Comparison of ENCODE assay signal across 15 cellular contexts in the genomic region with DNA sequence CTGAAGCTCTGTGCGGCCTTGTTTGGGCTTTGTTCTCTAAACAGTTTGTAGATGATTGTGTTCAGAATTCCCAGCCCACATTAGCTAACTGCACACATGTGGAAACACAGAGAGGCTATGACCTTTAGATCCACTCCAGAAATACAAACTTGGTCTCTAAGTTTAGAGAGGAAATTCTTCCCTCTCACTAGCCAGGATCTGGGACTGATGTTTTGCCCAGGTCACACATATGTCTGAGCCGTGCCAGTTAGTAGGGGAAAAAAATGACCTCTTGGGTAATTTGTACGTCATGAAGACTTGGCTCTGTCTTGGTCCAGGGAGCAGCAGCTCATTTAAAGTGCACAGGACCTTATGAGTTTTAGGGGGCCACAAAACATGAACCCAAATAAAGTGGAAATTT.
DNase-seq lines count a peak whose midpoint lies in the region; ATAC-seq and TF ChIP-seq lines count a peak whose summit lies in the region.
"Had no signal": no experiment of that assay in that cellular context is flagged by ENCODE, and none has a peak within 500 bp of the region (broad histone marks: within the 10 kb centered on the region; RNA-seq: fewer than 3 reads in every experiment).

No MANE protein-coding gene starts in this region.

- H3K27me3 Mint-ChIP-seq in stimulated activated naive B cell treated with anti-CD40 and anti-IgM and Interleukin-4, amounts not matched to agents 10 μg/mL and 1 μg/mL and 100 μg/mL, for 72 hours: no peaks in the 10 kb centered on the region
- H3K27me3 Mint-ChIP-seq in activated CD4-positive, alpha-beta memory T cell treated with anti-CD3 and anti-CD28 coated beads, Interleukin-2, amount 10 ng/mL, durations not matched to agents 7 days and 5 days: no peaks in the 10 kb centered on the region
- H3K27me3 Mint-ChIP-seq: CD4-positive, alpha-beta memory T cell had no signal

- H3K36me3 ChIP-seq in esophagus squamous epithelium (no peaks in the 10 kb centered on the region), skeletal muscle tissue (ENCODE audit: control insufficient read depth in 3 of 3, insufficient read depth in 3 of 3, low read length in 3 of 3) (no peaks in the 10 kb centered on the region)

- H3K4me1 Mint-ChIP-seq in stimulated activated naive B cell treated with anti-CD40 and anti-IgM and Interleukin-4, amounts not matched to agents 10 μg/mL and 1 μg/mL and 100 μg/mL, for 72 hours: no peaks in the 10 kb centered on the region
- H3K4me1 Mint-ChIP-seq in activated CD4-positive, alpha-beta memory T cell treated with anti-CD3 and anti-CD28 coated beads, Interleukin-2, amount 10 ng/mL, durations not matched to agents 7 days and 5 days: no peaks in the 10 kb centered on the region
- H3K4me1 Mint-ChIP-seq: CD4-positive, alpha-beta memory T cell had no signal

- H3K27ac Mint-ChIP-seq in stimulated activated naive B cell treated with anti-CD40 and anti-IgM and Interleukin-4, amounts not matched to agents 10 μg/mL and 1 μg/mL and 100 μg/mL, for 72 hours: no peak overlapping the region
- no peak overlapping the region for H3K27ac Mint-ChIP-seq in activated CD4-positive, alpha-beta memory T cell treated with anti-CD3 and anti-CD28 coated beads, Interleukin-2, amount 10 ng/mL, durations not matched to agents 7 days and 5 days
- H3K27ac Mint-ChIP-seq: CD4-positive, alpha-beta memory T cell had no signal

- H3K4me1 ChIP-seq in esophagus squamous epithelium (peaks cover 0 to 6% (median 0%) of the 10 kb centered on the region in 3 donors), skeletal muscle tissue (ENCODE audit: control insufficient read depth in 3 of 3, insufficient read depth in 3 of 3, low read length in 3 of 3) (peaks cover 6 to 8% (median 8%) of the 10 kb centered on the region in 3 donors)
- H3K4me1 ChIP-seq: A549 had no signal

- H3K4me3 ChIP-seq in AG10803 (ENCODE audit: low read length): no peak overlapping the region
- no peak overlapping the region for H3K4me3 ChIP-seq in esophagus squamous epithelium
- H3K4me3 ChIP-seq in skeletal muscle tissue (ENCODE audit: low read length in 3 of 3): no peak overlapping the region
- H3K4me3 ChIP-seq: A549, skin epidermis had no signal

- no peak for TF ChIP-seq CTCF in AG10803 (conservative IDR thresholded peaks at IDR 0.05; ENCODE audit: low read length)
- TF ChIP-seq CTCF in esophagus squamous epithelium (IDR thresholded peaks at IDR 0.05): no peak

- intact Hi-C loops in esophagus squamous epithelium (cut with DNase I) (no loop called here), posterior vena cava (cut with DNase I) (no loop called here)

- CTCF ChIA-PET in activated CD4-positive, alpha-beta memory T cell treated with anti-CD3 and anti-CD28 coated beads, Interleukin-2, amount 10 ng/mL, durations not matched to agents 7 days and 5 days (lab: Charles Lee): no interaction called here

- POLR2A ChIA-PET in activated CD4-positive, alpha-beta memory T cell treated with anti-CD3 and anti-CD28 coated beads, Interleukin-2, amount 10 ng/mL, durations not matched to agents 7 days and 5 days (lab: Charles Lee): no interaction called here

- H3K9me3 ChIP-seq in esophagus squamous epithelium: no peaks in the 10 kb centered on the region
- H3K9me3 ChIP-seq in skeletal muscle tissue (ENCODE audit: control insufficient read depth in 3 of 3, low read length in 3 of 3): no peaks in the 10 kb centered on the region
- H3K9me3 ChIP-seq: A549 had no signal

- no peak for ATAC-seq in stimulated activated naive B cell treated with anti-CD40 and anti-IgM and Interleukin-4, amounts not matched to agents 10 μg/mL and 1 μg/mL and 100 μg/mL, for 72 hours (replicated peaks)
- ATAC-seq in HG03460 (IDR thresholded peaks at IDR 0.05; ENCODE audit: unreplicated experiment): no peak
- ATAC-seq: A549 had no signal

- peak overlapping the region in 1 of 3 donors; percentile 26 for H3K9ac ChIP-seq in skeletal muscle tissue (ENCODE audit: low read depth in 1 of 3, low read length in 3 of 3)

- H3K4me3 Mint-ChIP-seq in stimulated activated naive B cell treated with anti-CD40 and anti-IgM and Interleukin-4, amounts not matched to agents 10 μg/mL and 1 μg/mL and 100 μg/mL, for 72 hours: no peak overlapping the region
- H3K4me3 Mint-ChIP-seq in activated CD4-positive, alpha-beta memory T cell treated with anti-CD3 and anti-CD28 coated beads, Interleukin-2, amount 10 ng/mL, durations not matched to agents 7 days and 5 days: no peak overlapping the region
- H3K4me3 Mint-ChIP-seq: CD4-positive, alpha-beta memory T cell had no signal

- H3K27ac ChIP-seq in esophagus squamous epithelium (peak overlapping the region in 3 of 4 donors; percentile 47 to 78 (median 57)), skeletal muscle tissue (ENCODE audit: low read depth, low read length) (peak overlapping the region; percentile 37)
- H3K27ac ChIP-seq: A549, skin epidermis had no signal

- H3K27me3 ChIP-seq in esophagus squamous epithelium (no peaks in the 10 kb centered on the region), skeletal muscle tissue (ENCODE audit: control insufficient read depth in 3 of 3, insufficient read depth in 3 of 3, low read length in 3 of 3) (no peaks in the 10 kb centered on the region)

- peak; percentile 56 for DNase-seq in AG10803 (ENCODE audit: low read depth)
- DNase-seq in esophagus squamous epithelium (lab: John Stamatoyannopoulos, UW): no peak
- DNase-seq in iris pigment epithelial cell (ENCODE audit: low read depth): peak; percentile 28
- DNase-seq in stimulated activated naive B cell treated with anti-CD40 and anti-IgM and Interleukin-4, amounts not matched to agents 10 μg/mL and 1 μg/mL and 100 μg/mL, for 72 hours: no peak
- DNase-seq in posterior vena cava (ENCODE audit: low spot score): no peak
- no peak for DNase-seq in activated CD4-positive, alpha-beta memory T cell treated with anti-CD3 and anti-CD28 coated beads, Interleukin-2, amount 10 ng/mL, durations not matched to agents 7 days and 5 days
- DNase-seq: activated CD4-positive, alpha-beta T cell treated with anti-CD3 and anti-CD28 coated beads for 4 hours; activated CD8-positive, alpha-beta memory T cell treated with anti-CD3 and anti-CD28 coated beads, Interleukin-2, amount 50 U/mL, for 4 hours; CD4-positive, alpha-beta memory T cell; NCI-H1417; nucleus accumbens had no signal

- no peak for TF ChIP-seq POLR2A in esophagus squamous epithelium (IDR thresholded peaks at IDR 0.05)

- H3K36me3 Mint-ChIP-seq in stimulated activated naive B cell treated with anti-CD40 and anti-IgM and Interleukin-4, amounts not matched to agents 10 μg/mL and 1 μg/mL and 100 μg/mL, for 72 hours: no peaks in the 10 kb centered on the region
- no peaks in the 10 kb centered on the region for H3K36me3 Mint-ChIP-seq in activated CD4-positive, alpha-beta memory T cell treated with anti-CD3 and anti-CD28 coated beads, Interleukin-2, amount 10 ng/mL, durations not matched to agents 7 days and 5 days (ENCODE audit: low read depth)
- H3K36me3 Mint-ChIP-seq: CD4-positive, alpha-beta memory T cell had no signal

- WGBS in esophagus squamous epithelium, 2 donors: 61 to 67% methylated on average over 3 of the region's 3 CpGs

- no peaks in the 10 kb centered on the region for H3K9me3 Mint-ChIP-seq in stimulated activated naive B cell treated with anti-CD40 and anti-IgM and Interleukin-4, amounts not matched to agents 10 μg/mL and 1 μg/mL and 100 μg/mL, for 72 hours
- no peaks in the 10 kb centered on the region for H3K9me3 Mint-ChIP-seq in activated CD4-positive, alpha-beta memory T cell treated with anti-CD3 and anti-CD28 coated beads, Interleukin-2, amount 10 ng/mL, durations not matched to agents 7 days and 5 days
- H3K9me3 Mint-ChIP-seq: CD4-positive, alpha-beta memory T cell had no signal

Comparison
In these comparisons a context has a peak if more than half of its experiments do, and no peak if none do; other contexts are left out.
1. DNase-seq: peak in AG10803 (single experiment) and iris pigment epithelial cell (single experiment); none in esophagus squamous epithelium (single experiment), stimulated activated naive B cell treated with anti-CD40 and anti-IgM and Interleukin-4, amounts not matched to agents 10 μg/mL and 1 μg/mL and 100 μg/mL, for 72 hours (single experiment), posterior vena cava (single experiment) and activated CD4-positive, alpha-beta memory T cell treated with anti-CD3 and anti-CD28 coated beads, Interleukin-2, amount 10 ng/mL, durations not matched to agents 7 days and 5 days (single experiment).